In the genomic region with DNA sequence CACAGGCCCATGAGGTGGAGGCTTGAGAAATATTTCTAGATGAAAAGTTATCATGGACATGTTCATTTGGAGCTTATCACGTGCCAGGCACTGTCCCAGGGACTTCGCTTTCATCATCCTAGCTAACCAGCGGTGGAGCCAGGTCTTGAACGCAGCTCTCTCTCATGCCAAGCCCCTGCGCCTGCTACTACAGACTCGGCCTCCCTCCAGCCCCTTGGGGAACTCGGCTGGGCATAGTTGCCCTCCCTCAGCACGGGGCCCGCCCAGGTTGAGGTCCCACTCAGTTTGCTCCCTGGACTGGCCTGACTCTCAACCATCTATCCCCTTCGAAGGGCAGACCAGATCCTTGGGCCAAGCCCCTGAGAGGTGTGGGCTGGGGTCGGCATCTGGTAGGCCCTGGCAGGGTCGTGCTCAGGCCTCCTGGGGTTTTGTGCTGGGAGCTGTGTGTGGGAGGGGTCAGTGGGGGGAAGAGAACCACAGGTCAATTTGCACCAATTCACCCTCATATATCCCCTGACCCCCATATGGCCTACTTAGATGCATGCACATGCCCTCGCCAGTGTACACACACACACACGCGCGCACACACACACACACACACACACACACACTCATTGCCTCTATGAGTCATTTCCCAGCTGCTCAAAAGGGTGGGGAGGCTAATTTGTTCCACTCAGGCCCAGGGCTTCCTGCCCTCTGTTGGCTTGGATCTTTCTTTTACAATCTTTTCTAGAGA, we compare ENCODE assay signal across 1 cellular context.
A peak's percentile ranks its signal among the peaks of the same experiment; 100 is the strongest.
TF ChIP-seq lines count a peak whose summit lies in the region.

No MANE protein-coding gene starts in this region.

TF ChIP-seq in SK-N-SH, 30 proteins besides CTCF, POLR2A, EP300 and RAD21 (continued from another document):
- TF ChIP-seq, protein P1, sequence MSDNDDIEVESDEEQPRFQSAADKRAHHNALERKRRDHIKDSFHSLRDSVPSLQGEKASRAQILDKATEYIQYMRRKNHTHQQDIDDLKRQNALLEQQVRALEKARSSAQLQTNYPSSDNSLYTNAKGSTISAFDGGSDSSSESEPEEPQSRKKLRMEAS (IDR thresholded peaks at IDR 0.05; ENCODE audit: low read depth), result peak; percentile 46; the same call in 1 of the 2 replicates
- TF ChIP-seq TEAD4 (IDR thresholded peaks at IDR 0.05; ENCODE audit: borderline replicate concordance, insufficient read depth) (no peak), NRF1 (IDR thresholded peaks at IDR 0.05; ENCODE audit: low read depth, low read length) (0 out of 2 replicates have a peak, but pooled peaks have one; percentile 14), JUND (IDR thresholded peaks at IDR 0.05) (no peak; the same call in 1 of the 2 replicates)
- TF ChIP-seq, protein P2, sequence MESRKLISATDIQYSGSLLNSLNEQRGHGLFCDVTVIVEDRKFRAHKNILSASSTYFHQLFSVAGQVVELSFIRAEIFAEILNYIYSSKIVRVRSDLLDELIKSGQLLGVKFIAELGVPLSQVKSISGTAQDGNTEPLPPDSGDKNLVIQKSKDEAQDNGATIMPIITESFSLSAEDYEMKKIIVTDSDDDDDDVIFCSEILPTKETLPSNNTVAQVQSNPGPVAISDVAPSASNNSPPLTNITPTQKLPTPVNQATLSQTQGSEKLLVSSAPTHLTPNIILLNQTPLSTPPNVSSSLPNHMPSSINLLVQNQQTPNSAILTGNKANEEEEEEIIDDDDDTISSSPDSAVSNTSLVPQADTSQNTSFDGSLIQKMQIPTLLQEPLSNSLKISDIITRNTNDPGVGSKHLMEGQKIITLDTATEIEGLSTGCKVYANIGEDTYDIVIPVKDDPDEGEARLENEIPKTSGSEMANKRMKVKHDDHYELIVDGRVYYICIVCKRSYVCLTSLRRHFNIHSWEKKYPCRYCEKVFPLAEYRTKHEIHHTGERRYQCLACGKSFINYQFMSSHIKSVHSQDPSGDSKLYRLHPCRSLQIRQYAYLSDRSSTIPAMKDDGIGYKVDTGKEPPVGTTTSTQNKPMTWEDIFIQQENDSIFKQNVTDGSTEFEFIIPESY (IDR thresholded peaks at IDR 0.05; ENCODE audit: borderline replicate concordance, low read depth), result peak; percentile 48; the same call in 1 of the 2 replicates
- TF ChIP-seq, protein P3, sequence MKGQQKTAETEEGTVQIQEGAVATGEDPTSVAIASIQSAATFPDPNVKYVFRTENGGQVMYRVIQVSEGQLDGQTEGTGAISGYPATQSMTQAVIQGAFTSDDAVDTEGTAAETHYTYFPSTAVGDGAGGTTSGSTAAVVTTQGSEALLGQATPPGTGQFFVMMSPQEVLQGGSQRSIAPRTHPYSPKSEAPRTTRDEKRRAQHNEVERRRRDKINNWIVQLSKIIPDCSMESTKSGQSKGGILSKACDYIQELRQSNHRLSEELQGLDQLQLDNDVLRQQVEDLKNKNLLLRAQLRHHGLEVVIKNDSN (IDR thresholded peaks at IDR 0.05; ENCODE audit: borderline replicate concordance, low read depth), result peak; percentile 41; the same call in 1 of the 2 replicates
